Comparison of ENCODE assay signal across 2 cellular contexts in genomic region chr2:192265751-192266150, GRCh38.
TF ChIP-seq lines count a peak whose summit lies in the region.

No MANE protein-coding gene starts in this region.

TF ChIP-seq in SK-N-SH, 30 proteins besides CTCF, POLR2A, EP300 and RAD21 (continued from another document):
- TF ChIP-seq MEF2A (IDR thresholded peaks at IDR 0.05; ENCODE audit: borderline replicate concordance, low read depth), result no peak
- no peak for TF ChIP-seq USF2 (IDR thresholded peaks at IDR 0.05; ENCODE audit: borderline replicate concordance, low read depth, low read length)
- no peak for TF ChIP-seq MXI1 (IDR thresholded peaks at IDR 0.05; ENCODE audit: low read depth, low read length)

TF ChIP-seq in SK-N-SH treated with all-trans-retinoic acid at 6 μM for 48 hours, 23 proteins besides CTCF, POLR2A, EP300 and RAD21 (continued from another document):
- TF ChIP-seq ZFP3 (CRISPR knock-in tag; IDR thresholded peaks at IDR 0.05), result no peak
- no peak for TF ChIP-seq TOX (CRISPR knock-in tag; IDR thresholded peaks at IDR 0.05; ENCODE audit: borderline replicate concordance)
- no peak for TF ChIP-seq TCF4 (CRISPR knock-in tag; IDR thresholded peaks at IDR 0.05; ENCODE audit: borderline replicate concordance)
- TF ChIP-seq ISL1 (CRISPR knock-in tag; IDR thresholded peaks at IDR 0.05), result no peak
